16 cellular contexts compared by ENCODE assay signal in genomic region chr4:55851885-55852284, GRCh38. TPM values are rescaled to one million over a fixed set of nuclear protein-coding genes. Genes with fewer than 3 reads are reported as not detected.
DNase-seq lines count a peak whose midpoint lies in the region; ATAC-seq and TF ChIP-seq lines count a peak whose summit lies in the region.
"Had no signal": no experiment of that assay in that cellular context is flagged by ENCODE, and none has a peak within 500 bp of the region (broad histone marks: within the 10 kb centered on the region; RNA-seq: fewer than 3 reads in every experiment).

No MANE protein-coding gene starts in this region.

- no peak overlapping the region for H3K4ac ChIP-seq in trophoblast cell (ENCODE audit: low read depth, low read length)

- H2AK5ac ChIP-seq in trophoblast cell (ENCODE audit: low read length), result no peak overlapping the region

- H3K36me3 Mint-ChIP-seq in activated CD4-positive, alpha-beta T cell treated with anti-CD3 and anti-CD28 coated beads for 36 hours (ENCODE audit: low read depth), result peaks cover 2% of the 10 kb centered on the region
- H3K36me3 Mint-ChIP-seq in MCF 10A (ENCODE audit: insufficient read depth, unreplicated experiment), result no peaks in the 10 kb centered on the region

- no peak overlapping the region for H3K14ac ChIP-seq in trophoblast cell (ENCODE audit: low read length)

- peaks cover 2% of the 10 kb centered on the region for H3K9me3 ChIP-seq in trophoblast cell (ENCODE audit: insufficient read depth, low read depth, low read length)
- H3K9me3 ChIP-seq: body of pancreas, psoas muscle had no signal

- no peak overlapping the region for H3K4me3 ChIP-seq in trophoblast cell (ENCODE audit: low read depth, low read length)
- H3K4me3 ChIP-seq: body of pancreas, psoas muscle had no signal

- no peaks in the 10 kb centered on the region for H3K9me3 Mint-ChIP-seq in activated CD4-positive, alpha-beta T cell treated with anti-CD3 and anti-CD28 coated beads for 36 hours (ENCODE audit: low read depth)
- no peaks in the 10 kb centered on the region for H3K9me3 Mint-ChIP-seq in MCF 10A (ENCODE audit: unreplicated experiment)

- no peak overlapping the region for H4K8ac ChIP-seq in trophoblast cell (ENCODE audit: low read depth, low read length)

- peaks cover 0 to 2% of the 10 kb centered on the region in 2 experiments for H3K4me1 ChIP-seq in trophoblast cell (ENCODE audit: control insufficient read depth in 1 of 2, insufficient read depth in 2 of 2, low read length in 2 of 2)

- no CpG with 5 or more reads among the region's 6 CpGs for WGBS in trophoblast cell (ENCODE audit: extremely low coverage, insufficient coverage, insufficient read length)

- peak overlapping the region; percentile 4 for H3K27ac Mint-ChIP-seq in activated CD4-positive, alpha-beta T cell treated with anti-CD3 and anti-CD28 coated beads for 36 hours
- no peak overlapping the region for H3K27ac Mint-ChIP-seq in MCF 10A (ENCODE audit: low read depth, unreplicated experiment)

- no peak for TF ChIP-seq CTCF in RWPE1 (conservative IDR thresholded peaks at IDR 0.05; ENCODE audit: low read depth)
- TF ChIP-seq CTCF in MCF 10A (IDR thresholded peaks at IDR 0.05; ENCODE audit: unreplicated experiment), result no peak
- no peak for TF ChIP-seq CTCF in GM10266 (IDR thresholded peaks at IDR 0.05; ENCODE audit: control insufficient read depth, insufficient read depth, low read depth, missing control alignments)

- CTCF ChIA-PET in activated CD4-positive, alpha-beta T cell treated with anti-CD3 and anti-CD28 coated beads for 36 hours (lab: Charles Lee), result interaction anchor here (0.6 to 1.0 kb wide), 2 partner anchors 96 to 456 kb away, joined by 3 read pairs; partner anchors contain the start of gene TMEM165
- CTCF ChIA-PET in RWPE1 (lab: Yijun Ruan, JAX), result interaction anchor here (0.8 kb wide), 1 partner anchor 96 kb away, joined by 3 read pairs; no protein-coding TSS in a partner anchor
- CTCF ChIA-PET in MCF 10A (lab: Yijun Ruan, JAX), result interaction anchor here (0.5 to 1.2 kb wide), 5 partner anchors 13 to 530 kb away, joined by 3 to 6 read pairs (median 4); no protein-coding TSS in a partner anchor

- H2BK12ac ChIP-seq in trophoblast cell (ENCODE audit: low read length), result no peak overlapping the region

- H3K27ac ChIP-seq in RWPE1, result no peak overlapping the region; the same call in 1 of the 2 replicates
- H3K27ac ChIP-seq in trophoblast cell (ENCODE audit: low read depth, low read length), result no peak overlapping the region
- H3K27ac ChIP-seq: 22Rv1, body of pancreas, psoas muscle had no signal

- no peak overlapping the region for H2BK5ac ChIP-seq in trophoblast cell (ENCODE audit: low read depth, low read length, poor library complexity)

- peaks cover 5% of the 10 kb centered on the region for H3K79me2 ChIP-seq in trophoblast cell (ENCODE audit: control insufficient read depth, insufficient read depth, low read length, poor library complexity)

- H3K27me3 ChIP-seq in trophoblast cell (ENCODE audit: insufficient read depth, low read length), result no peaks in the 10 kb centered on the region
- H3K27me3 ChIP-seq: body of pancreas had no signal

- no peak overlapping the region for H3K9ac ChIP-seq in trophoblast cell (ENCODE audit: low read length)

- no peak overlapping the region for H3K4me3 Mint-ChIP-seq in activated CD4-positive, alpha-beta T cell treated with anti-CD3 and anti-CD28 coated beads for 36 hours
- peak overlapping the region; percentile 2 for H3K4me3 Mint-ChIP-seq in MCF 10A (ENCODE audit: unreplicated experiment)

- no peak overlapping the region for H2AFZ ChIP-seq in trophoblast cell (ENCODE audit: insufficient read depth, low read length, poor library complexity)

- peaks cover 24% of the 10 kb centered on the region for H3K4me1 Mint-ChIP-seq in activated CD4-positive, alpha-beta T cell treated with anti-CD3 and anti-CD28 coated beads for 36 hours
- peaks cover 14% of the 10 kb centered on the region for H3K4me1 Mint-ChIP-seq in MCF 10A (ENCODE audit: insufficient read depth, unreplicated experiment)

- intact Hi-C loops in activated CD4-positive, alpha-beta T cell treated with anti-CD3 and anti-CD28 coated beads for 36 hours (cut with DNase I, micrococcal nuclease), result loop anchor here (2.0 to 10.0 kb wide), 11 partner anchors 25 to 1787 kb away; partner anchors contain the start of genes POLR2B (in 2 of the 2), CEP135 (in 1 of the 2), CHIC2 (in 1 of the 2) and CLOCK (in 1 of the 2)
- intact Hi-C loops in MCF 10A (cut with micrococcal nuclease), result no loop called here
- intact Hi-C loops in posterior cingulate gyrus (cut with DNase I), result loop anchor here (5.0 to 10.0 kb wide), 3 partner anchors 95 to 505 kb away; partner anchors contain the start of genes CEP135, SRD5A3 and TMEM165

- no TSS peak for BruUV-seq in MCF 10A (replicated peaks; lab: Mats Ljungman, UMichigan)

- no peaks in the 10 kb centered on the region for H3K27me3 Mint-ChIP-seq in activated CD4-positive, alpha-beta T cell treated with anti-CD3 and anti-CD28 coated beads for 36 hours
- H3K27me3 Mint-ChIP-seq in MCF 10A (ENCODE audit: insufficient read depth, unreplicated experiment), result no peaks in the 10 kb centered on the region

- no peaks in the 10 kb centered on the region for H3K36me3 ChIP-seq in trophoblast cell (ENCODE audit: control insufficient read depth in 1 of 2, insufficient read depth in 2 of 2, low read length in 2 of 2)

- POLR2A ChIA-PET in activated CD4-positive, alpha-beta T cell treated with anti-CD3 and anti-CD28 coated beads for 36 hours (lab: Charles Lee), result no interaction called here
- POLR2A ChIA-PET in RWPE1 (lab: Yijun Ruan, JAX; ENCODE audit: low non-redundant PET), result no interaction called here
- POLR2A ChIA-PET in MCF 10A (lab: Yijun Ruan, JAX), result interaction anchor here (0.6 to 6.2 kb wide), 9 partner anchors 11 to 506 kb away, joined by 3 to 87 read pairs (median 3); partner anchors contain the start of genes SRD5A3 and TMEM165

- H3K23ac ChIP-seq in trophoblast cell (ENCODE audit: low read length), result no peak overlapping the region

- peaks cover 4% of the 10 kb centered on the region for H3K79me1 ChIP-seq in trophoblast cell (ENCODE audit: low read length)

- peak; percentile 42 for DNase-seq in activated CD4-positive, alpha-beta T cell treated with anti-CD3 and anti-CD28 coated beads for 36 hours
- DNase-seq in activated CD4-positive, alpha-beta T cell treated with anti-CD3 and anti-CD28 coated beads for 1 hour, result no peak
- DNase-seq in RWPE1 (ENCODE audit: low spot score) (peak; percentile 59), MCF 10A (ENCODE audit: unreplicated experiment) (peak; percentile 85), trophoblast cell (peak; percentile 75 to 84), posterior cingulate gyrus (no peak), middle frontal gyrus (ENCODE audit: extremely low spot score, low spot score) (no peak), GM10266 (ENCODE audit: extremely low spot score) (no peak)
- DNase-seq: body of pancreas, HCEC 1CT, NCI-H2081, psoas muscle, SW 1271 had no signal

- no peak overlapping the region for H3K4me2 ChIP-seq in trophoblast cell (ENCODE audit: low read length)

- H2BK120ac ChIP-seq in trophoblast cell (ENCODE audit: insufficient read depth, low read length, poor library complexity), result no peak overlapping the region

- H4K91ac ChIP-seq in trophoblast cell (ENCODE audit: low read depth, low read length), result no peak overlapping the region

- H3K18ac ChIP-seq in trophoblast cell (ENCODE audit: low read length), result no peak overlapping the region

- ATAC-seq in activated CD4-positive, alpha-beta T cell treated with anti-CD3 and anti-CD28 coated beads for 36 hours, result peak; percentile 42
- ATAC-seq: body of pancreas, psoas muscle had no signal

- no peak overlapping the region for H4K12ac ChIP-seq in trophoblast cell (ENCODE audit: low read depth, low read length)

RNA-seq across cellular contexts. Expression of gene EXOC1, which starts 1.6 kb away (rescaled TPM):
- total RNA-seq in activated CD4-positive, alpha-beta T cell treated with anti-CD3 and anti-CD28 coated beads for 36 hours, result 10 to 100 TPM; 19.1 to 21.4 TPM
- total RNA-seq in MCF 10A (2022), result 31.4 and 39.5 TPM in 2 replicates
- polyA plus RNA-seq in trophoblast cell (2013), result 19.2 and 20.4 TPM in 2 replicates

RNA-seq across cellular contexts. Expression of gene EXOC1L, which starts 32.3 kb away (rescaled TPM):
- not detected for total RNA-seq in activated CD4-positive, alpha-beta T cell treated with anti-CD3 and anti-CD28 coated beads for 36 hours
- not detected in 2 replicates for total RNA-seq in MCF 10A (2022)
- not detected in 2 replicates for polyA plus RNA-seq in trophoblast cell (2013)
- total RNA-seq: body of pancreas, lung microvascular endothelial cell, psoas muscle, temporal lobe had no signal
- polyA plus RNA-seq: psoas muscle had no signal

Comparison
In these comparisons a context has a peak if more than half of its experiments do, and no peak if none do; other contexts are left out.
1. DNase-seq: peak in activated CD4-positive, alpha-beta T cell treated with anti-CD3 and anti-CD28 coated beads for 36 hours (single experiment), RWPE1 (single experiment), MCF 10A (single experiment) and trophoblast cell (2 of 2); none in activated CD4-positive, alpha-beta T cell treated with anti-CD3 and anti-CD28 coated beads for 1 hour (single experiment), posterior cingulate gyrus (0 of 10), middle frontal gyrus (single experiment) and GM10266 (single experiment).